In genomic region chr4:54418468-54418867, GRCh38 we compare ENCODE assay signal across 29 cellular contexts.
A peak's percentile ranks its signal among the peaks of the same experiment; 100 is the strongest.
DNase-seq lines count a peak whose midpoint lies in the region; ATAC-seq, FAIRE-seq and TF ChIP-seq lines count a peak whose summit lies in the region.
"Had no signal": no experiment of that assay in that cellular context is flagged by ENCODE, and none has a peak within 500 bp of the region (broad histone marks: within the 10 kb centered on the region; RNA-seq: fewer than 3 reads in every experiment).

No MANE protein-coding gene starts in this region.

- intact Hi-C loops in K562 (cut with micrococcal nuclease): no loop called here

- no peak for DNase-seq in K562 (ENCODE audit: extremely low read depth in 1 of 4, low spot score in 3 of 4)
- DNase-seq: 8988T; ACHN; AML-193; BE2C; C1 segment of cervical spinal cord; Caco-2; Calu3; CD4-positive, alpha-beta memory T cell; CD4-positive, alpha-beta T cell; CD4-positive, CD25-positive, alpha-beta regulatory T cell; CD8-positive, alpha-beta memory T cell; CD8-positive, alpha-beta T cell; COR-L47; DMS 273 treated with DMSO at 0.1 percent for 48 hours; DMS153; DMS53; DMS79; DMS79 treated with DMSO at 0.1 percent for 48 hours; DND-41; EL had no signal

- no peaks in the 10 kb centered on the region for H3K79me2 ChIP-seq in K562 (ENCODE audit: control insufficient read depth, insufficient read depth, low read length)

- no peak overlapping the region for H3K4me2 ChIP-seq in K562 (ENCODE audit: insufficient read depth, low read length)
- H3K4me2 ChIP-seq: A549; BLaER1; BLaER1 treated with 17β-estradiol and CSF1 and Interleukin-3, amounts not matched to agents 10 nM and 100 nM had no signal

- in situ Hi-C loops in K562 (cut with MboI): no loop called here

- no peak for FAIRE-seq in K562 (lab: Jason Lieb, UNC)
- FAIRE-seq: A204.1, A549, D721Med had no signal

- CTCF ChIA-PET in K562 (lab: Yijun Ruan, JAX; ENCODE audit: low intra/inter-chr PET ratio): no interaction called here

- H3K9me1 ChIP-seq in K562 (ENCODE audit: control insufficient read depth, insufficient read depth, low read length): no peaks in the 10 kb centered on the region

- no peak overlapping the region for H3K9ac ChIP-seq in K562 (ENCODE audit: insufficient read depth in 1 of 2, low read depth in 2 of 2, low read length in 2 of 2)
- H3K9ac ChIP-seq: BLaER1; BLaER1 treated with 17β-estradiol and CSF1 and Interleukin-3, amounts not matched to agents 10 nM and 100 nM had no signal

- TF ChIP-seq CTCF in K562 (IDR thresholded peaks at IDR 0.05 in 2 of 3, conservative IDR thresholded peaks at IDR 0.05 in 1 of 3; ENCODE audit: insufficient read depth in 2 of 3, low read depth in 1 of 3, low read length in 3 of 3): no peak

- no peak for TF ChIP-seq EP300 in K562 (IDR thresholded peaks at IDR 0.05; ENCODE audit: low read length)

- H3K27ac ChIP-seq in K562 (ENCODE audit: extremely low read depth, low read depth, low read length): no peak overlapping the region
- H3K27ac ChIP-seq: 22Rv1; A549; BLaER1; BLaER1 treated with 17β-estradiol and CSF1 and Interleukin-3, amounts not matched to agents 10 nM and 100 nM; C4-2B had no signal

- BruUV-seq in K562 (replicated peaks; lab: Mats Ljungman, UMichigan): no TSS peak

- 6% methylated on average over 5 of the region's 5 CpGs for WGBS in K562 (ENCODE audit: insufficient coverage, low coverage, missing lambda C conversion rate)

- no peaks in the 10 kb centered on the region for H3K36me3 ChIP-seq in K562 (ENCODE audit: control insufficient read depth, insufficient read depth, low read length)
- H3K36me3 ChIP-seq: BE2C; BLaER1; BLaER1 treated with 17β-estradiol and CSF1 and Interleukin-3, amounts not matched to agents 10 nM and 100 nM had no signal

- ATAC-seq in K562 (no peak), GM21381 (IDR thresholded peaks at IDR 0.05; ENCODE audit: unreplicated experiment) (no peak)
- ATAC-seq: A549; CD8-positive, alpha-beta T cell had no signal

- TF ChIP-seq RAD21 in K562 (CRISPR knock-in tag; conservative IDR thresholded peaks at IDR 0.05 in 1 of 2, IDR thresholded peaks at IDR 0.05 in 1 of 2): no peak

- H3K4me1 ChIP-seq in K562 (replicated peaks in 1 of 2; ENCODE audit: control insufficient read depth in 2 of 2, insufficient read depth in 2 of 2, low read length in 2 of 2): no peaks in the 10 kb centered on the region
- H3K4me1 ChIP-seq: A549, BE2C, BLaER1, Caco-2 had no signal

- POLR2A ChIA-PET in K562 (lab: Yijun Ruan, JAX): interaction anchor here (0.8 kb wide), 1 partner anchor 89 kb away, joined by 3 read pairs; no protein-coding TSS in a partner anchor

- no peaks in the 10 kb centered on the region; a peak in 1 of 5 replicates for H3K27me3 ChIP-seq in K562 (ENCODE audit: control insufficient read depth in 2 of 2, insufficient read depth in 2 of 2, low read length in 2 of 2)
- H3K27me3 ChIP-seq: BE2C; BLaER1; BLaER1 treated with 17β-estradiol and CSF1 and Interleukin-3, amounts not matched to agents 10 nM and 100 nM had no signal

- H4K20me1 ChIP-seq in K562 (replicated peaks; ENCODE audit: control insufficient read depth, insufficient read depth, low read length): no peaks in the 10 kb centered on the region
- H4K20me1 ChIP-seq: BLaER1; BLaER1 treated with 17β-estradiol and CSF1 and Interleukin-3, amounts not matched to agents 10 nM and 100 nM had no signal

- H2AFZ ChIP-seq in K562 (ENCODE audit: low read depth, low read length): no peak overlapping the region

- TF ChIP-seq POLR2A in K562 (conservative IDR thresholded peaks at IDR 0.05): no peak

- H3K4me3 ChIP-seq in K562: no peak overlapping the region
- H3K4me3 ChIP-seq: A549; BLaER1; BLaER1 treated with 17β-estradiol and CSF1 and Interleukin-3, amounts not matched to agents 10 nM and 100 nM had no signal

- no peaks in the 10 kb centered on the region for H3K9me3 ChIP-seq in K562 (replicated peaks; ENCODE audit: control insufficient read depth, insufficient read depth, low read depth, low read length)
- H3K9me3 ChIP-seq: A549, BE2C, Caco-2 had no signal

TF ChIP-seq in K562, 482 proteins besides CTCF, POLR2A, EP300 and RAD21 (continues in another document):
- no peak for TF ChIP-seq POLR2AphosphoS5 (IDR thresholded peaks at IDR 0.05; ENCODE audit: control insufficient read depth, insufficient read depth, low read depth, low read length)
- 0 out of 2 replicates have a peak, but pooled peaks have one; percentile 39 for TF ChIP-seq ZNF79 (CRISPR knock-in tag; IDR thresholded peaks at IDR 0.05; ENCODE audit: low read depth)
- TF ChIP-seq ZNF449 (CRISPR knock-in tag; IDR thresholded peaks at IDR 0.05): peak; percentile 74; the same call in 1 of the 2 replicates
- no peak for TF ChIP-seq NR4A1 (CRISPR knock-in tag; IDR thresholded peaks at IDR 0.05)
- peak; percentile 43; the same call in 1 of the 2 replicates for TF ChIP-seq NR4A1 (tag; IDR thresholded peaks at IDR 0.05)
- no peak for TF ChIP-seq PHB (CRISPR knock-in tag; IDR thresholded peaks at IDR 0.05)
- 0 out of 2 replicates have a peak, but pooled peaks have one; percentile 31 for TF ChIP-seq RNF219 (CRISPR knock-in tag; IDR thresholded peaks at IDR 0.05)
- 0 out of 2 replicates have a peak, but pooled peaks have one; percentile 58 for TF ChIP-seq KLF6 (CRISPR knock-in tag; IDR thresholded peaks at IDR 0.05; ENCODE audit: borderline replicate concordance)
- TF ChIP-seq PTRF (tag; IDR thresholded peaks at IDR 0.05): 0 out of 2 replicates have a peak, but pooled peaks have one; percentile 24
- TF ChIP-seq HIVEP1 (CRISPR knock-in tag; IDR thresholded peaks at IDR 0.05): 0 out of 2 replicates have a peak, but pooled peaks have one; percentile 28
- 0 out of 2 replicates have a peak, but pooled peaks have one; percentile 36 for TF ChIP-seq SMAD3 (CRISPR knock-in tag; conservative IDR thresholded peaks at IDR 0.05)
- TF ChIP-seq ZNF639 (CRISPR knock-in tag; conservative IDR thresholded peaks at IDR 0.05 in 1 of 2, IDR thresholded peaks at IDR 0.05 in 1 of 2): 0 out of 4 replicates have a peak, but pooled peaks of 1 of the 2 experiments have one; percentile 31
